9 cellular contexts compared by ENCODE assay signal in genomic region chr12:6959376-6960290, GRCh38. TPM values are rescaled to one million over a fixed set of nuclear protein-coding genes. Genes with fewer than 3 reads are reported as not detected.
DNase-seq lines count a peak whose midpoint lies in the region; ATAC-seq and TF ChIP-seq lines count a peak whose summit lies in the region.
"Had no signal": no experiment of that assay in that cellular context is flagged by ENCODE, and none has a peak within 500 bp of the region (broad histone marks: within the 10 kb centered on the region; RNA-seq: fewer than 3 reads in every experiment).

No MANE protein-coding gene starts in this region.

- H3K4me1 ChIP-seq in body of pancreas, result peaks cover 31% of the 10 kb centered on the region
- peaks cover 14% of the 10 kb centered on the region for H3K4me1 ChIP-seq in rectal smooth muscle tissue (ENCODE audit: control insufficient read depth, insufficient read depth, low read length)

- peak; percentile 19 for ATAC-seq in GM18511 (IDR thresholded peaks at IDR 0.05; ENCODE audit: unreplicated experiment)
- ATAC-seq in HG03565 (IDR thresholded peaks at IDR 0.05; ENCODE audit: unreplicated experiment), result peak; percentile 1
- ATAC-seq in body of pancreas, result no peak
- no peak for ATAC-seq in GM19467 (IDR thresholded peaks at IDR 0.05; ENCODE audit: unreplicated experiment)
- ATAC-seq: pancreas had no signal

- H3K27ac ChIP-seq in body of pancreas, result peak overlapping the region; percentile 7 to 99 (median 57)
- no peak overlapping the region for H3K27ac ChIP-seq in rectal smooth muscle tissue (ENCODE audit: low read depth, low read length)

- H3K36me3 ChIP-seq in body of pancreas (replicated peaks in 1 of 2; ENCODE audit: insufficient read depth in 1 of 2, low read depth in 2 of 2), result peaks cover 0 to 5% of the 10 kb centered on the region in 2 donors
- H3K36me3 ChIP-seq in rectal smooth muscle tissue (ENCODE audit: control insufficient read depth, insufficient read depth, low read length), result peaks cover 2% of the 10 kb centered on the region
- H3K36me3 ChIP-seq: pancreas had no signal

- DNase-seq in body of pancreas (no peak), occipital lobe (lab: John Stamatoyannopoulos, UW) (no peak)
- DNase-seq in stimulated activated naive CD4-positive, alpha-beta T cell (lab: John Stamatoyannopoulos, UW), result no peak
- DNase-seq in activated CD8-positive, alpha-beta memory T cell treated with anti-CD3 and anti-CD28 coated beads, Interleukin-2, amount 50 U/mL, for 48 hours, result no peak

- H3K9me3 ChIP-seq in body of pancreas, result no peaks in the 10 kb centered on the region
- H3K9me3 ChIP-seq: pancreas had no signal

- TF ChIP-seq POLR2A in body of pancreas (IDR thresholded peaks at IDR 0.05), result no peak

- intact Hi-C loops in body of pancreas (cut with DNase I), result no loop called here

- H3K4me3 ChIP-seq in body of pancreas (no peak overlapping the region), rectal smooth muscle tissue (ENCODE audit: low read length) (peak overlapping the region; percentile 11)
- H3K4me3 ChIP-seq: pancreas had no signal

- H3K27me3 ChIP-seq in body of pancreas, result no peaks in the 10 kb centered on the region
- H3K27me3 ChIP-seq in rectal smooth muscle tissue (ENCODE audit: control insufficient read depth, insufficient read depth, low read length), result no peaks in the 10 kb centered on the region
- H3K27me3 ChIP-seq: pancreas had no signal

- WGBS in body of pancreas, 2 donors, result 85 to 87% methylated on average over 20 to 33 of the region's 33 CpGs

- H3K9ac ChIP-seq in rectal smooth muscle tissue (ENCODE audit: low read length), result no peak overlapping the region

- no peak for TF ChIP-seq CTCF in body of pancreas (IDR thresholded peaks at IDR 0.05)

RNA-seq across cellular contexts. Expression of gene PTPN6, which starts 8.5 kb away (rescaled TPM):
- total RNA-seq in body of pancreas (10 to 100 TPM; 18.4 to 19.4 TPM), occipital lobe (3.1 TPM)

RNA-seq across cellular contexts. Expression of gene PHB2, which starts 10.8 kb away (rescaled TPM):
- total RNA-seq in body of pancreas (100 to 1,000 TPM in 1 of 2 donors, 10 to 100 TPM in 1; 83.4 to 125 TPM), occipital lobe (102 TPM)

RNA-seq across cellular contexts. Expression of gene EMG1, which starts 11.1 kb away (rescaled TPM):
- total RNA-seq in body of pancreas, result 10 to 100 TPM in 1 of 2 donors, 1 to 10 TPM in 1; 8.3 to 15.5 TPM
- total RNA-seq in occipital lobe, result 26.0 TPM

RNA-seq across cellular contexts. Expression of gene C12orf57, which starts 15.8 kb away (rescaled TPM):
- total RNA-seq in body of pancreas (100 to 1,000 TPM; 219 to 302 TPM), occipital lobe (243 TPM)

RNA-seq across cellular contexts. Expression of gene RNU7-1, which starts 16.0 kb away (rescaled TPM):
- total RNA-seq in body of pancreas (not detected), occipital lobe (not detected)
- total RNA-seq: pancreas had no signal

Comparison
In these comparisons a context has a peak if more than half of its experiments do, and no peak if none do; other contexts are left out.
1. ATAC-seq: peak in GM18511 (single experiment) and HG03565 (single experiment); none in body of pancreas (single experiment) and GM19467 (single experiment).